In the genomic region with DNA sequence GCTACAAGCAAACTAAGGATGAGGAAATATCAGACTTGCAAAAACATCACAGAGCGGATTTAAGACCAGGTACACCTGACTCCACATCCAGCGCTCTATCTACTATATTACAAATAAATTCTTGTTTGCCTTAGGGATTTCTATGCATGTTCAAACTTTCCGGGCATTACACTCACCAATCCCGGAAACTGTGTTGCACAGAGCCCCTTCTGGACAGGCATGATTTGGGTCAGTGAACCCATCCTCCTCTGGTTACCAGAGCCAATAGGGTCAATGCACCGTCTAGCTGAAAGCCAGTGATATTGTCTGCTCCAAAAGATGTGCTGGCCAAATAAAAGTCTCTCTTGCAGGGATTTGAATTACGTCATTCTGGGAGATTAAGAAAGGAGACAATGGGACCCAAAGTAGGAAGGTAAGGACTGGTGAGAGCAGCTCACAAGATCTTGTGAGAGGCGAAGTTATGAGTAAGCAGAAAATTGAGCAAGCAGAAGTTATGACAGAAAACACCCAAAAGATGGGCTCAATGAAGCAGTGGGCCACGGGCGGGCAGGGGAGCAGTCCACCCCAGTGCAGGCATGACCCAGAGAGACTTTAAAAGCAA, we compare ENCODE assay signal across 19 cellular contexts.
DNase-seq lines count a peak whose midpoint lies in the region; ATAC-seq and TF ChIP-seq lines count a peak whose summit lies in the region.
"Had no signal": no experiment of that assay in that cellular context is flagged by ENCODE, and none has a peak within 500 bp of the region (broad histone marks: within the 10 kb centered on the region; RNA-seq: fewer than 3 reads in every experiment).

No MANE protein-coding gene starts in this region.

- no peaks in the 10 kb centered on the region for H3K36me3 ChIP-seq in esophagus muscularis mucosa

- TF ChIP-seq POLR2A in NB4 (IDR thresholded peaks at IDR 0.05; ENCODE audit: extremely low read depth, insufficient read length), result no peak
- no peak for TF ChIP-seq POLR2A in esophagus muscularis mucosa (IDR thresholded peaks at IDR 0.05; ENCODE audit: low read depth)

- no peak for TF ChIP-seq EP300 in esophagus muscularis mucosa (IDR thresholded peaks at IDR 0.05)

- H3K36me3 Mint-ChIP-seq in naive thymus-derived CD8-positive, alpha-beta T cell, result no peaks in the 10 kb centered on the region
- no peaks in the 10 kb centered on the region for H3K36me3 Mint-ChIP-seq in endothelial cell (ENCODE audit: low read depth, unreplicated experiment)

- intact Hi-C loops in esophagus muscularis mucosa (cut with DNase I), result no loop called here

- TF ChIP-seq CTCF in NB4 (IDR thresholded peaks at IDR 0.05; ENCODE audit: low read depth, low read length) (no peak), esophagus muscularis mucosa (IDR thresholded peaks at IDR 0.05) (no peak), endothelial cell (IDR thresholded peaks at IDR 0.05; ENCODE audit: unreplicated experiment) (no peak)

- ATAC-seq in GM18519 (IDR thresholded peaks at IDR 0.05; ENCODE audit: low FRiP score, unreplicated experiment), result no peak
- ATAC-seq in naive thymus-derived CD8-positive, alpha-beta T cell, result no peak

- H3K4me1 ChIP-seq in esophagus muscularis mucosa, result peaks cover 29 to 94% (median 87%) of the 10 kb centered on the region in 4 donors

- WGBS in esophagus muscularis mucosa, result 78% methylated on average over 9 of the region's 9 CpGs

- peaks cover 0 to 19% (median 2%) of the 10 kb centered on the region in 4 donors for H3K4me1 Mint-ChIP-seq in naive thymus-derived CD8-positive, alpha-beta T cell
- H3K4me1 Mint-ChIP-seq in endothelial cell (ENCODE audit: unreplicated experiment), result peaks cover 24% of the 10 kb centered on the region

- H3K27ac Mint-ChIP-seq in naive thymus-derived CD8-positive, alpha-beta T cell, result no peak overlapping the region
- H3K27ac Mint-ChIP-seq in endothelial cell (ENCODE audit: unreplicated experiment), result no peak overlapping the region
- H3K27ac Mint-ChIP-seq: nephron progenitor cell had no signal

- peak overlapping the region; percentile 71 to 80 (median 76) for H3K27ac ChIP-seq in esophagus muscularis mucosa (replicated peaks in 1 of 4)

- POLR2A ChIA-PET in naive thymus-derived CD8-positive, alpha-beta T cell (lab: Charles Lee), result no interaction called here

- H3K4me3 ChIP-seq in NB4 (ENCODE audit: low read depth, low read length) (no peak overlapping the region), esophagus muscularis mucosa (no peak overlapping the region)
- H3K4me3 ChIP-seq: lung had no signal

- DNase-seq in GM03348 (ENCODE audit: low spot score) (peak; percentile 27), NB4 (ENCODE audit: low read depth) (peak; percentile 28), esophagus muscularis mucosa (ENCODE audit: extremely low spot score) (no peak), renal cortical epithelial cell (ENCODE audit: low read depth) (peak; percentile 56), superior temporal gyrus (ENCODE audit: extremely low spot score) (no peak), endothelial cell (ENCODE audit: low spot score) (no peak)
- DNase-seq in naive thymus-derived CD8-positive, alpha-beta T cell, result no peak
- DNase-seq: activated CD4-positive, alpha-beta T cell treated with anti-CD3 and anti-CD28 coated beads for 4 hours; activated gamma-delta T cell; anterior cingulate cortex; MM.1S; NCI-H2081; NCI-H510A treated with DMSO at 0.1 percent for 48 hours; nephron progenitor cell; PC-3; stimulated activated naive CD4-positive, alpha-beta T cell treated with Interleukin-2 at 50 U/mL for 16 hours; T-helper 9 cell had no signal

- H3K4me3 Mint-ChIP-seq in naive thymus-derived CD8-positive, alpha-beta T cell, result no peak overlapping the region
- H3K4me3 Mint-ChIP-seq in endothelial cell (ENCODE audit: unreplicated experiment), result no peak overlapping the region
- H3K4me3 Mint-ChIP-seq: nephron progenitor cell had no signal

- H3K9me3 ChIP-seq in esophagus muscularis mucosa, result no peaks in the 10 kb centered on the region

- H3K27me3 ChIP-seq in esophagus muscularis mucosa, result no peaks in the 10 kb centered on the region

- peaks cover 4 to 36% (median 10%) of the 10 kb centered on the region in 5 donors for H3K27me3 Mint-ChIP-seq in naive thymus-derived CD8-positive, alpha-beta T cell
- H3K27me3 Mint-ChIP-seq in endothelial cell (ENCODE audit: unreplicated experiment), result peaks cover 3% of the 10 kb centered on the region

- no peaks in the 10 kb centered on the region for H3K9me3 Mint-ChIP-seq in naive thymus-derived CD8-positive, alpha-beta T cell
- no peaks in the 10 kb centered on the region for H3K9me3 Mint-ChIP-seq in endothelial cell (ENCODE audit: unreplicated experiment)

Comparison
In these comparisons a context has a peak if more than half of its experiments do, and no peak if none do; other contexts are left out.
1. DNase-seq: peak in GM03348 (single experiment), NB4 (single experiment) and renal cortical epithelial cell (single experiment); none in esophagus muscularis mucosa (single experiment), superior temporal gyrus (single experiment), naive thymus-derived CD8-positive, alpha-beta T cell (0 of 10) and endothelial cell (single experiment).